Comparison of ENCODE assay signal across 11 cellular contexts in genomic region chr2:29469961-29470360, GRCh38.
"Had no signal": no experiment of that assay in that cellular context is flagged by ENCODE, and none has a peak within 500 bp of the region (broad histone marks: within the 10 kb centered on the region; RNA-seq: fewer than 3 reads in every experiment).

No MANE protein-coding gene starts in this region.

- H3K9ac ChIP-seq: GM23248 had no signal

- H3K9me3 ChIP-seq: HAP-1 had no signal

- H3K36me3 ChIP-seq: HAP-1 had no signal

- FAIRE-seq: H1, H54 had no signal

- H3K27ac ChIP-seq: GM23248 had no signal

- H3K4me2 ChIP-seq: GM23338 had no signal

- DNase-seq: GM23248, GOT3, H7, H9, HCEC 1CT, HFFc6 had no signal

- H3K4me1 ChIP-seq: HAP-1 had no signal

- ATAC-seq: GM23338, HCT116 had no signal

- H3K4me3 ChIP-seq: GM23248, GM23338, HAP-1 had no signal

- H2AFZ ChIP-seq: GM23248, GM23338 had no signal
